ENCODE assay signal across 14 cellular contexts in genomic region chr6:34230653-34231351, GRCh38. TPM values are rescaled to one million over a fixed set of nuclear protein-coding genes. Genes with fewer than 3 reads are reported as not detected.
DNase-seq lines count a peak whose midpoint lies in the region; ATAC-seq, FAIRE-seq and TF ChIP-seq lines count a peak whose summit lies in the region.
"Had no signal": no experiment of that assay in that cellular context is flagged by ENCODE, and none has a peak within 500 bp of the region (broad histone marks: within the 10 kb centered on the region; RNA-seq: fewer than 3 reads in every experiment).

No MANE protein-coding gene starts in this region.

- CTCF ChIA-PET in T-cell (lab: Charles Lee): no interaction called here

- H3K4me3 Mint-ChIP-seq in T-cell (no peak overlapping the region), type B pancreatic cell (no peak overlapping the region)

- no peaks in the 10 kb centered on the region for H3K36me3 Mint-ChIP-seq in T-cell
- no peaks in the 10 kb centered on the region for H3K36me3 Mint-ChIP-seq in type B pancreatic cell

- no peak for ATAC-seq in Right ventricle myocardium superior (ENCODE audit: poor library complexity)
- no peak for ATAC-seq in T-cell (replicated peaks in 1 of 4)
- no peak for ATAC-seq in HG03045 (IDR thresholded peaks at IDR 0.05; ENCODE audit: unreplicated experiment)
- ATAC-seq: left colon; stimulated activated naive CD8-positive, alpha-beta T cell treated with anti-CD3 and anti-CD28 coated beads, Interleukin-15, Interleukin-2, amounts not matched to agents 100 U/mL and 50 U/mL, for 24 hours had no signal

- H3K9me3 Mint-ChIP-seq in T-cell (no peaks in the 10 kb centered on the region), type B pancreatic cell (no peaks in the 10 kb centered on the region)

- POLR2A ChIA-PET in T-cell (lab: Charles Lee): no interaction called here

- no peak for FAIRE-seq in frontal cortex (lab: Jason Lieb, UNC)

- H3K27ac Mint-ChIP-seq in T-cell (peak overlapping the region; percentile 11 to 69), type B pancreatic cell (peak overlapping the region; percentile 9)

- H3K27me3 Mint-ChIP-seq in T-cell (no peaks in the 10 kb centered on the region), type B pancreatic cell (no peaks in the 10 kb centered on the region)

- DNase-seq in cardiac septum (ENCODE audit: low spot score) (peak; percentile 29), Right ventricle myocardium superior (no peak), T-cell (no peak), islet precursor cell (peak; percentile 67), type B pancreatic cell (ENCODE audit: extremely low spot score, unreplicated experiment) (no peak), superior temporal gyrus (ENCODE audit: extremely low spot score) (no peak), frontal cortex (ENCODE audit: low spot score in 2 of 2) (no peak)
- DNase-seq: Caco-2; GF-D8; left colon; NCI-H1694; NCI-H446 treated with DMSO at 0.1 percent for 48 hours; stimulated activated naive CD8-positive, alpha-beta T cell treated with anti-CD3 and anti-CD28 coated beads, Interleukin-15, Interleukin-2, amounts not matched to agents 100 U/mL and 50 U/mL, for 24 hours had no signal

- intact Hi-C loops in cardiac septum (cut with DNase I): no loop called here
- intact Hi-C loops in Right ventricle myocardium superior (cut with DNase I): loop anchor here (5.0 kb wide), 1 partner anchor 34 kb away; no protein-coding TSS in a partner anchor

- no peak for TF ChIP-seq CTCF in type B pancreatic cell (conservative IDR thresholded peaks at IDR 0.05)

- peaks cover 10 to 13% (median 10%) of the 10 kb centered on the region in 3 donors for H3K4me1 Mint-ChIP-seq in T-cell
- H3K4me1 Mint-ChIP-seq in type B pancreatic cell (ENCODE audit: unreplicated experiment): peaks cover 15% of the 10 kb centered on the region

RNA-seq across cellular contexts. Expression of gene HMGA1, which starts 5.9 kb away (rescaled TPM):
- total RNA-seq in cardiac septum: 36.4 TPM
- total RNA-seq in Right ventricle myocardium superior: 45.7 TPM
- 100 to 1,000 TPM in 4 of 5 donors, 10 to 100 TPM in 1; 92.8 to 119 (median 104) TPM for total RNA-seq in T-cell
- 244 and 355 TPM in 2 replicates for total RNA-seq in type B pancreatic cell (ENCODE audit: low replicate concordance)
- 24.5 TPM for total RNA-seq in frontal cortex

RNA-seq across cellular contexts. Expression of gene SMIM29, which starts 18.0 kb away (rescaled TPM):
- total RNA-seq in cardiac septum (27.1 TPM), Right ventricle myocardium superior (19.1 TPM), T-cell (10 to 100 TPM; 16.4 to 33.8 (median 30.5) TPM), type B pancreatic cell (ENCODE audit: low replicate concordance) (16.0 and 20.8 TPM in 2 replicates), frontal cortex (23.2 TPM)

Comparison
In these comparisons a context has a peak if more than half of its experiments do, and no peak if none do; other contexts are left out.
1. DNase-seq: peak in cardiac septum (single experiment) and islet precursor cell (single experiment); none in Right ventricle myocardium superior (single experiment), T-cell (0 of 34), type B pancreatic cell (single experiment), superior temporal gyrus (single experiment) and frontal cortex (0 of 2).